8 cellular contexts compared by ENCODE assay signal in genomic region chr9:37784291-37784639, GRCh38. TPM values are rescaled to one million over a fixed set of nuclear protein-coding genes. Genes with fewer than 3 reads are reported as not detected.
DNase-seq lines count a peak whose midpoint lies in the region; ATAC-seq and TF ChIP-seq lines count a peak whose summit lies in the region.

No MANE protein-coding gene starts in this region.

- H3K4me3 ChIP-seq in AG09309 (ENCODE audit: control insufficient read depth, low read depth, low read length) (peak overlapping the region; percentile 91), HUES6 (ENCODE audit: low read depth, low read length) (peak overlapping the region; percentile 98), muscle layer of duodenum (ENCODE audit: low read depth in 1 of 2, low read length in 2 of 2) (peak overlapping the region; percentile 88 to 99)

- H3K9me3 ChIP-seq in HUES6 (ENCODE audit: control insufficient read depth, insufficient read depth, low read depth, low read length) (no peaks in the 10 kb centered on the region), muscle layer of duodenum (ENCODE audit: control insufficient read depth in 1 of 2, low read length in 2 of 2) (no peaks in the 10 kb centered on the region)

- ATAC-seq in central memory CD8-positive, alpha-beta T cell (replicated peaks; ENCODE audit: extremely low read depth, poor library complexity, severe bottlenecking) = peak; percentile 6
- no peak for ATAC-seq in HG02678 (IDR thresholded peaks at IDR 0.05; ENCODE audit: unreplicated experiment)

- H3K4me1 Mint-ChIP-seq in central memory CD8-positive, alpha-beta T cell = peaks cover 40% of the 10 kb centered on the region

- H3K36me3 ChIP-seq in HUES6 (ENCODE audit: control insufficient read depth, insufficient read depth, low read length) (peaks cover 47% of the 10 kb centered on the region), muscle layer of duodenum (ENCODE audit: control insufficient read depth in 1 of 2, insufficient read depth in 2 of 2, low read length in 2 of 2) (peaks cover 34 to 42% of the 10 kb centered on the region in 2 donors)

- DNase-seq in AG09309 (ENCODE audit: low read depth) = no peak
- no peak for DNase-seq in central memory CD8-positive, alpha-beta T cell (ENCODE audit: low spot score in 2 of 2)
- no peak for DNase-seq in NCI-H2029 treated with DMSO at 0.1 percent for 48 hours (lab: John Stamatoyannopoulos, UW)
- no peak for DNase-seq in KG1 (lab: John Stamatoyannopoulos, UW)
- DNase-seq in cerebellum (ENCODE audit: low spot score) = no peak

- H3K27me3 ChIP-seq in HUES6 (ENCODE audit: control insufficient read depth, insufficient read depth, low read length) = no peaks in the 10 kb centered on the region
- H3K27me3 ChIP-seq in muscle layer of duodenum (ENCODE audit: low read depth, low read length) = no peaks in the 10 kb centered on the region

- H3K27ac ChIP-seq in HUES6 (ENCODE audit: low read depth, low read length) = peak overlapping the region; percentile 90
- H3K27ac ChIP-seq in muscle layer of duodenum (ENCODE audit: low read length) = peak overlapping the region; percentile 72

- H3K4me1 ChIP-seq in HUES6 (ENCODE audit: control insufficient read depth, insufficient read depth, low read length) (no peaks in the 10 kb centered on the region; the same call in 1 of the 2 replicates), muscle layer of duodenum (ENCODE audit: control insufficient read depth in 1 of 2, insufficient read depth in 2 of 2, low read length in 2 of 2) (peaks cover 6 to 22% of the 10 kb centered on the region in 2 donors)

- no peaks in the 10 kb centered on the region for H3K9me3 Mint-ChIP-seq in central memory CD8-positive, alpha-beta T cell

- peak overlapping the region; percentile 98 for H3K4me3 Mint-ChIP-seq in central memory CD8-positive, alpha-beta T cell

- peak overlapping the region; percentile 98 for H3K27ac Mint-ChIP-seq in central memory CD8-positive, alpha-beta T cell (ENCODE audit: low read depth)

- no peak for TF ChIP-seq CTCF in AG09309 (IDR thresholded peaks at IDR 0.05; ENCODE audit: control insufficient read depth, insufficient read depth, low read depth, low read length, missing control alignments)

- H3K9ac ChIP-seq in HUES6 (ENCODE audit: low read length) = peak overlapping the region; percentile 98

- peaks cover 29% of the 10 kb centered on the region for H3K36me3 Mint-ChIP-seq in central memory CD8-positive, alpha-beta T cell (ENCODE audit: insufficient read depth)

- H3K27me3 Mint-ChIP-seq in central memory CD8-positive, alpha-beta T cell = no peaks in the 10 kb centered on the region

RNA-seq across cellular contexts. Expression of gene EXOSC3, which starts 0.6 kb away (rescaled TPM):
- total RNA-seq in cerebellum = 81.1 TPM

RNA-seq across cellular contexts. Expression of gene DCAF10, which starts 16.3 kb away (rescaled TPM):
- 28.2 TPM for total RNA-seq in cerebellum

RNA-seq across cellular contexts. Expression of gene TRMT10B, which starts 30.7 kb away (rescaled TPM):
- total RNA-seq in cerebellum = 5.1 TPM
